ENCODE assay signal across 21 cellular contexts in genomic region chr17:56165017-56165720, GRCh38. TPM values are rescaled to one million over a fixed set of nuclear protein-coding genes. Genes with fewer than 3 reads are reported as not detected.
DNase-seq lines count a peak whose midpoint lies in the region; FAIRE-seq and TF ChIP-seq lines count a peak whose summit lies in the region.
"Had no signal": no experiment of that assay in that cellular context is flagged by ENCODE, and none has a peak within 500 bp of the region (broad histone marks: within the 10 kb centered on the region; RNA-seq: fewer than 3 reads in every experiment).

No MANE protein-coding gene starts in this region.

- H3K36me3 ChIP-seq in uterus = no peaks in the 10 kb centered on the region
- H3K36me3 ChIP-seq: BE2C, SJCRH30 had no signal

- no peak overlapping the region for H3K27ac ChIP-seq in uterus
- H3K27ac ChIP-seq: SJCRH30 had no signal

- TF ChIP-seq CTCF in uterus (IDR thresholded peaks at IDR 0.05) = no peak

- FAIRE-seq in RCC 7860 (lab: Jason Lieb, UNC) = no peak
- FAIRE-seq: G401.6, GM12878, GM18507 had no signal

- no peaks in the 10 kb centered on the region for H3K9me3 ChIP-seq in uterus
- H3K9me3 ChIP-seq: BE2C, SJCRH30 had no signal

- H3K4me3 Mint-ChIP-seq in activated CD4-positive, alpha-beta T cell treated with anti-CD3 and anti-CD28 coated beads, Interleukin-2, amount 10 ng/mL, durations not matched to agents 24 days and 14 days = no peak overlapping the region
- H3K4me3 Mint-ChIP-seq: CD4-positive, alpha-beta T cell had no signal

- no peaks in the 10 kb centered on the region for H3K36me3 Mint-ChIP-seq in activated CD4-positive, alpha-beta T cell treated with anti-CD3 and anti-CD28 coated beads, Interleukin-2, amount 10 ng/mL, durations not matched to agents 24 days and 14 days (ENCODE audit: low read depth)

- intact Hi-C loops in activated CD4-positive, alpha-beta T cell treated with anti-CD3 and anti-CD28 coated beads, Interleukin-2, amount 10 ng/mL, durations not matched to agents 24 days and 14 days (cut with micrococcal nuclease) = no loop called here
- intact Hi-C loops in uterus (cut with DNase I; ENCODE audit: low total_unique reads) = no loop called here

- no peaks in the 10 kb centered on the region for H3K4me1 ChIP-seq in uterus
- H3K4me1 ChIP-seq: BE2C, SJCRH30 had no signal

- no peak for TF ChIP-seq POLR2A in uterus (IDR thresholded peaks at IDR 0.05)

- peaks cover 3% of the 10 kb centered on the region for H3K27me3 Mint-ChIP-seq in activated CD4-positive, alpha-beta T cell treated with anti-CD3 and anti-CD28 coated beads, Interleukin-2, amount 10 ng/mL, durations not matched to agents 24 days and 14 days
- H3K27me3 Mint-ChIP-seq: CD4-positive, alpha-beta T cell had no signal

- no peak overlapping the region for H3K4me3 ChIP-seq in uterus
- H3K4me3 ChIP-seq: GM12878, SJCRH30 had no signal

- H3K27me3 ChIP-seq in uterus = no peaks in the 10 kb centered on the region
- H3K27me3 ChIP-seq: BE2C, SJCRH30 had no signal

- H3K4me1 Mint-ChIP-seq in activated CD4-positive, alpha-beta T cell treated with anti-CD3 and anti-CD28 coated beads, Interleukin-2, amount 10 ng/mL, durations not matched to agents 24 days and 14 days = no peaks in the 10 kb centered on the region

- DNase-seq in ELR (ENCODE audit: low read depth) (peak; percentile 80), RCC 7860 (ENCODE audit: low spot score) (peak; percentile 16), fibroblast of peridontal ligament (ENCODE audit: extremely low read depth) (peak; percentile 67), inferior parietal cortex (ENCODE audit: extremely low spot score) (no peak), uterus (no peak)
- DNase-seq in activated CD4-positive, alpha-beta T cell treated with anti-CD3 and anti-CD28 coated beads, Interleukin-2, amount 10 ng/mL, durations not matched to agents 24 days and 14 days = no peak
- DNase-seq in activated CD4-positive, alpha-beta T cell treated with anti-CD3 and anti-CD28 coated beads, Interleukin-2, amount 50 U/mL, for 48 hours = no peak
- DNase-seq: BE2C; Calu3; CD4-positive, alpha-beta T cell; GOT3; NCI-H1092; NCI-H146; NCI-H2081 treated with DMSO at 0.1 percent for 48 hours; NCI-H510A treated with DMSO at 0.1 percent for 48 hours; NCI-H82; PC-3; SJCRH30 had no signal

- no peak overlapping the region for H3K27ac Mint-ChIP-seq in activated CD4-positive, alpha-beta T cell treated with anti-CD3 and anti-CD28 coated beads, Interleukin-2, amount 10 ng/mL, durations not matched to agents 24 days and 14 days
- H3K27ac Mint-ChIP-seq: CD4-positive, alpha-beta T cell had no signal

- H3K9me3 Mint-ChIP-seq in activated CD4-positive, alpha-beta T cell treated with anti-CD3 and anti-CD28 coated beads, Interleukin-2, amount 10 ng/mL, durations not matched to agents 24 days and 14 days = no peaks in the 10 kb centered on the region
- H3K9me3 Mint-ChIP-seq: CD4-positive, alpha-beta T cell had no signal

RNA-seq across cellular contexts. Expression of gene ANKFN1, which starts 11.9 kb away (rescaled TPM):
- not detected in 2 replicates for total RNA-seq in activated CD4-positive, alpha-beta T cell treated with anti-CD3 and anti-CD28 coated beads, Interleukin-2, amount 10 ng/mL, durations not matched to agents 24 days and 14 days
- 1 to 10 TPM in 1 of 4 donors, under 1 TPM in 1, not detected in 2; 0.27 to 2.6 TPM for total RNA-seq in uterus
- total RNA-seq: Calu3; CD4-positive, alpha-beta T cell; GM12878; PC-3 had no signal

Comparison
In these comparisons a context has a peak if more than half of its experiments do, and no peak if none do; other contexts are left out.
1. DNase-seq: peak in ELR (single experiment), RCC 7860 (single experiment) and fibroblast of peridontal ligament (single experiment); none in activated CD4-positive, alpha-beta T cell treated with anti-CD3 and anti-CD28 coated beads, Interleukin-2, amount 10 ng/mL, durations not matched to agents 24 days and 14 days (single experiment), inferior parietal cortex (single experiment), uterus (0 of 2) and activated CD4-positive, alpha-beta T cell treated with anti-CD3 and anti-CD28 coated beads, Interleukin-2, amount 50 U/mL, for 48 hours (0 of 2).